ENCODE assay signal across 1 cellular context in the genomic region with DNA sequence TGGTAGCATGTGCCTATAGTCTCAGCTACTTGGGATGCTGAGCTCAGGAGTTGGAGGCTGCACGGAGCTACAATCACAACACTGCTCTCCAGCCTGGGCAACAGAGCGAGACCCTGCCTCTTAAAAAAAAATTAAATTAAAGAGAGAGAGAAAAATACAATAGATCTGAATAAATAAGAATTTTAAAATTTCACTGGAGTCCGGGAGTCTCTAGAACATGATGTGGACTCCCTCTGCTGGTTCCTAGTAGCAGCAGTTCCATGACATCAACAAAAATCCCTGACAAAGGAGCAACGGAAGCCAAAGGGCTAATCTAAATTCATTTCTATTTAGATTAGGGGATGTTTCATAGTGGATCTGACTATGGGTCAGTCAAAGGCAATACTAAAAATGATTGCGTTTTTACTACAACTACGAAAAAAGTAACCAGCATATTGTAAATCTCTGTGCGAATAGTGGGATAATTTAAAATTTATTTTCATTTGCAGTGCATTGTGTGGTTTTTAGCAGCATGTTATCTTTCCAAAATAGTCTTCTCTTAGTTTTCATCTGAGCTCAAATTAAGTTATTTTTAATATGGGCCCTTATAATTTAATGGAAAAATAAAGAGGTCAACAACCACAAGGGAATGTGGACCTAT.
TF ChIP-seq lines count a peak whose summit lies in the region.

No MANE protein-coding gene starts in this region.

TF ChIP-seq in GM23338, 12 proteins besides CTCF, POLR2A, EP300 and RAD21 (continued from another document):
- TF ChIP-seq, protein P1, sequence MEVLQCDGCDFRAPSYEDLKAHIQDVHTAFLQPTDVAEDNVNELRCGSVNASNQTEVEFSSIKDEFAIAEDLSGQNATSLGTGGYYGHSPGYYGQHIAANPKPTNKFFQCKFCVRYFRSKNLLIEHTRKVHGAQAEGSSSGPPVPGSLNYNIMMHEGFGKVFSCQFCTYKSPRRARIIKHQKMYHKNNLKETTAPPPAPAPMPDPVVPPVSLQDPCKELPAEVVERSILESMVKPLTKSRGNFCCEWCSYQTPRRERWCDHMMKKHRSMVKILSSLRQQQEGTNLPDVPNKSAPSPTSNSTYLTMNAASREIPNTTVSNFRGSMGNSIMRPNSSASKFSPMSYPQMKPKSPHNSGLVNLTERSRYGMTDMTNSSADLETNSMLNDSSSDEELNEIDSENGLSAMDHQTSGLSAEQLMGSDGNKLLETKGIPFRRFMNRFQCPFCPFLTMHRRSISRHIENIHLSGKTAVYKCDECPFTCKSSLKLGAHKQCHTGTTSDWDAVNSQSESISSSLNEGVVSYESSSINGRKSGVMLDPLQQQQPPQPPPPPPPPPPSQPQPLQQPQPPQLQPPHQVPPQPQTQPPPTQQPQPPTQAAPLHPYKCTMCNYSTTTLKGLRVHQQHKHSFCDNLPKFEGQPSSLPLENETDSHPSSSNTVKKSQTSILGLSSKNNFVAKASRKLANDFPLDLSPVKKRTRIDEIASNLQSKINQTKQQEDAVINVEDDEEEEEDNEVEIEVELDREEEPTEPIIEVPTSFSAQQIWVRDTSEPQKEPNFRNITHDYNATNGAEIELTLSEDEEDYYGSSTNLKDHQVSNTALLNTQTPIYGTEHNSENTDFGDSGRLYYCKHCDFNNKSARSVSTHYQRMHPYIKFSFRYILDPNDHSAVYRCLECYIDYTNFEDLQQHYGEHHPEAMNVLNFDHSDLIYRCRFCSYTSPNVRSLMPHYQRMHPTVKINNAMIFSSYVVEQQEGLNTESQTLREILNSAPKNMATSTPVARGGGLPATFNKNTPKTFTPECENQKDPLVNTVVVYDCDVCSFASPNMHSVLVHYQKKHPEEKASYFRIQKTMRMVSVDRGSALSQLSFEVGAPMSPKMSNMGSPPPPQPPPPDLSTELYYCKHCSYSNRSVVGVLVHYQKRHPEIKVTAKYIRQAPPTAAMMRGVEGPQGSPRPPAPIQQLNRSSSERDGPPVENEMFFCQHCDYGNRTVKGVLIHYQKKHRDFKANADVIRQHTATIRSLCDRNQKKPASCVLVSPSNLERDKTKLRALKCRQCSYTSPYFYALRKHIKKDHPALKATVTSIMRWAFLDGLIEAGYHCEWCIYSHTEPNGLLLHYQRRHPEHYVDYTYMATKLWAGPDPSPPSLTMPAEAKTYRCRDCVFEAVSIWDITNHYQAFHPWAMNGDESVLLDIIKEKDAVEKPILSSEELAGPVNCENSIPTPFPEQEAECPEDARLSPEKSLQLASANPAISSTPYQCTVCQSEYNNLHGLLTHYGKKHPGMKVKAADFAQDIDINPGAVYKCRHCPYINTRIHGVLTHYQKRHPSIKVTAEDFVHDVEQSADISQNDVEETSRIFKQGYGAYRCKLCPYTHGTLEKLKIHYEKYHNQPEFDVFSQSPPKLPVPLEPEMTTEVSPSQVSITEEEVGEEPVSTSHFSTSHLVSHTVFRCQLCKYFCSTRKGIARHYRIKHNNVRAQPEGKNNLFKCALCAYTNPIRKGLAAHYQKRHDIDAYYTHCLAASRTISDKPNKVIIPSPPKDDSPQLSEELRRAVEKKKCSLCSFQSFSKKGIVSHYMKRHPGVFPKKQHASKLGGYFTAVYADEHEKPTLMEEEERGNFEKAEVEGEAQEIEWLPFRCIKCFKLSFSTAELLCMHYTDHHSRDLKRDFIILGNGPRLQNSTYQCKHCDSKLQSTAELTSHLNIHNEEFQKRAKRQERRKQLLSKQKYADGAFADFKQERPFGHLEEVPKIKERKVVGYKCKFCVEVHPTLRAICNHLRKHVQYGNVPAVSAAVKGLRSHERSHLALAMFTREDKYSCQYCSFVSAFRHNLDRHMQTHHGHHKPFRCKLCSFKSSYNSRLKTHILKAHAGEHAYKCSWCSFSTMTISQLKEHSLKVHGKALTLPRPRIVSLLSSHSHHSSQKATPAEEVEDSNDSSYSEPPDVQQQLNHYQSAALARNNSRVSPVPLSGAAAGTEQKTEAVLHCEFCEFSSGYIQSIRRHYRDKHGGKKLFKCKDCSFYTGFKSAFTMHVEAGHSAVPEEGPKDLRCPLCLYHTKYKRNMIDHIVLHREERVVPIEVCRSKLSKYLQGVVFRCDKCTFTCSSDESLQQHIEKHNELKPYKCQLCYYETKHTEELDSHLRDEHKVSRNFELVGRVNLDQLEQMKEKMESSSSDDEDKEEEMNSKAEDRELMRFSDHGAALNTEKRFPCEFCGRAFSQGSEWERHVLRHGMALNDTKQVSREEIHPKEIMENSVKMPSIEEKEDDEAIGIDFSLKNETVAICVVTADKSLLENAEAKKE (CRISPR knock-in tag; IDR thresholded peaks at IDR 0.05), result no peak
- TF ChIP-seq EZH2phosphoT487 (IDR thresholded peaks at IDR 0.05; ENCODE audit: unreplicated experiment) (no peak), NANOG (IDR thresholded peaks at IDR 0.05; ENCODE audit: borderline replicate concordance) (no peak), STAT1 (IDR thresholded peaks at IDR 0.05; ENCODE audit: unreplicated experiment) (no peak)
- TF ChIP-seq, protein P2, sequence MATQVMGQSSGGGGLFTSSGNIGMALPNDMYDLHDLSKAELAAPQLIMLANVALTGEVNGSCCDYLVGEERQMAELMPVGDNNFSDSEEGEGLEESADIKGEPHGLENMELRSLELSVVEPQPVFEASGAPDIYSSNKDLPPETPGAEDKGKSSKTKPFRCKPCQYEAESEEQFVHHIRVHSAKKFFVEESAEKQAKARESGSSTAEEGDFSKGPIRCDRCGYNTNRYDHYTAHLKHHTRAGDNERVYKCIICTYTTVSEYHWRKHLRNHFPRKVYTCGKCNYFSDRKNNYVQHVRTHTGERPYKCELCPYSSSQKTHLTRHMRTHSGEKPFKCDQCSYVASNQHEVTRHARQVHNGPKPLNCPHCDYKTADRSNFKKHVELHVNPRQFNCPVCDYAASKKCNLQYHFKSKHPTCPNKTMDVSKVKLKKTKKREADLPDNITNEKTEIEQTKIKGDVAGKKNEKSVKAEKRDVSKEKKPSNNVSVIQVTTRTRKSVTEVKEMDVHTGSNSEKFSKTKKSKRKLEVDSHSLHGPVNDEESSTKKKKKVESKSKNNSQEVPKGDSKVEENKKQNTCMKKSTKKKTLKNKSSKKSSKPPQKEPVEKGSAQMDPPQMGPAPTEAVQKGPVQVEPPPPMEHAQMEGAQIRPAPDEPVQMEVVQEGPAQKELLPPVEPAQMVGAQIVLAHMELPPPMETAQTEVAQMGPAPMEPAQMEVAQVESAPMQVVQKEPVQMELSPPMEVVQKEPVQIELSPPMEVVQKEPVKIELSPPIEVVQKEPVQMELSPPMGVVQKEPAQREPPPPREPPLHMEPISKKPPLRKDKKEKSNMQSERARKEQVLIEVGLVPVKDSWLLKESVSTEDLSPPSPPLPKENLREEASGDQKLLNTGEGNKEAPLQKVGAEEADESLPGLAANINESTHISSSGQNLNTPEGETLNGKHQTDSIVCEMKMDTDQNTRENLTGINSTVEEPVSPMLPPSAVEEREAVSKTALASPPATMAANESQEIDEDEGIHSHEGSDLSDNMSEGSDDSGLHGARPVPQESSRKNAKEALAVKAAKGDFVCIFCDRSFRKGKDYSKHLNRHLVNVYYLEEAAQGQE (IDR thresholded peaks at IDR 0.05; ENCODE audit: unreplicated experiment), result no peak
